Comparison of ENCODE assay signal across 1 cellular context in genomic region chr3:48738144-48738536, GRCh38.
TF ChIP-seq lines count a peak whose summit lies in the region.

No MANE protein-coding gene starts in this region.

TF ChIP-seq in WTC11, 78 proteins besides CTCF, POLR2A, EP300 and RAD21 (continued from another document):
- TF ChIP-seq GRHL2 (CRISPR knock-in tag; IDR thresholded peaks at IDR 0.05; ENCODE audit: insufficient replicate concordance, severe bottlenecking) = no peak
- TF ChIP-seq, protein P1, sequence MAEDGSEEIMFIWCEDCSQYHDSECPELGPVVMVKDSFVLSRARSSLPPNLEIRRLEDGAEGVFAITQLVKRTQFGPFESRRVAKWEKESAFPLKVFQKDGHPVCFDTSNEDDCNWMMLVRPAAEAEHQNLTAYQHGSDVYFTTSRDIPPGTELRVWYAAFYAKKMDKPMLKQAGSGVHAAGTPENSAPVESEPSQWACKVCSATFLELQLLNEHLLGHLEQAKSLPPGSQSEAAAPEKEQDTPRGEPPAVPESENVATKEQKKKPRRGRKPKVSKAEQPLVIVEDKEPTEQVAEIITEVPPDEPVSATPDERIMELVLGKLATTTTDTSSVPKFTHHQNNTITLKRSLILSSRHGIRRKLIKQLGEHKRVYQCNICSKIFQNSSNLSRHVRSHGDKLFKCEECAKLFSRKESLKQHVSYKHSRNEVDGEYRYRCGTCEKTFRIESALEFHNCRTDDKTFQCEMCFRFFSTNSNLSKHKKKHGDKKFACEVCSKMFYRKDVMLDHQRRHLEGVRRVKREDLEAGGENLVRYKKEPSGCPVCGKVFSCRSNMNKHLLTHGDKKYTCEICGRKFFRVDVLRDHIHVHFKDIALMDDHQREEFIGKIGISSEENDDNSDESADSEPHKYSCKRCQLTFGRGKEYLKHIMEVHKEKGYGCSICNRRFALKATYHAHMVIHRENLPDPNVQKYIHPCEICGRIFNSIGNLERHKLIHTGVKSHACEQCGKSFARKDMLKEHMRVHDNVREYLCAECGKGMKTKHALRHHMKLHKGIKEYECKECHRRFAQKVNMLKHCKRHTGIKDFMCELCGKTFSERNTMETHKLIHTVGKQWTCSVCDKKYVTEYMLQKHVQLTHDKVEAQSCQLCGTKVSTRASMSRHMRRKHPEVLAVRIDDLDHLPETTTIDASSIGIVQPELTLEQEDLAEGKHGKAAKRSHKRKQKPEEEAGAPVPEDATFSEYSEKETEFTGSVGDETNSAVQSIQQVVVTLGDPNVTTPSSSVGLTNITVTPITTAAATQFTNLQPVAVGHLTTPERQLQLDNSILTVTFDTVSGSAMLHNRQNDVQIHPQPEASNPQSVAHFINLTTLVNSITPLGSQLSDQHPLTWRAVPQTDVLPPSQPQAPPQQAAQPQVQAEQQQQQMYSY (CRISPR knock-in tag; IDR thresholded peaks at IDR 0.05) = no peak
- TF ChIP-seq, protein P2, sequence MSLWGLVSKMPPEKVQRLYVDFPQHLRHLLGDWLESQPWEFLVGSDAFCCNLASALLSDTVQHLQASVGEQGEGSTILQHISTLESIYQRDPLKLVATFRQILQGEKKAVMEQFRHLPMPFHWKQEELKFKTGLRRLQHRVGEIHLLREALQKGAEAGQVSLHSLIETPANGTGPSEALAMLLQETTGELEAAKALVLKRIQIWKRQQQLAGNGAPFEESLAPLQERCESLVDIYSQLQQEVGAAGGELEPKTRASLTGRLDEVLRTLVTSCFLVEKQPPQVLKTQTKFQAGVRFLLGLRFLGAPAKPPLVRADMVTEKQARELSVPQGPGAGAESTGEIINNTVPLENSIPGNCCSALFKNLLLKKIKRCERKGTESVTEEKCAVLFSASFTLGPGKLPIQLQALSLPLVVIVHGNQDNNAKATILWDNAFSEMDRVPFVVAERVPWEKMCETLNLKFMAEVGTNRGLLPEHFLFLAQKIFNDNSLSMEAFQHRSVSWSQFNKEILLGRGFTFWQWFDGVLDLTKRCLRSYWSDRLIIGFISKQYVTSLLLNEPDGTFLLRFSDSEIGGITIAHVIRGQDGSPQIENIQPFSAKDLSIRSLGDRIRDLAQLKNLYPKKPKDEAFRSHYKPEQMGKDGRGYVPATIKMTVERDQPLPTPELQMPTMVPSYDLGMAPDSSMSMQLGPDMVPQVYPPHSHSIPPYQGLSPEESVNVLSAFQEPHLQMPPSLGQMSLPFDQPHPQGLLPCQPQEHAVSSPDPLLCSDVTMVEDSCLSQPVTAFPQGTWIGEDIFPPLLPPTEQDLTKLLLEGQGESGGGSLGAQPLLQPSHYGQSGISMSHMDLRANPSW (CRISPR knock-in tag; conservative IDR thresholded peaks at IDR 0.05; ENCODE audit: low read depth) = no peak
- no peak for TF ChIP-seq ATF3 (CRISPR knock-in tag; conservative IDR thresholded peaks at IDR 0.05)
- no peak for TF ChIP-seq EMX1 (CRISPR knock-in tag; IDR thresholded peaks at IDR 0.05)
